Comparison of ENCODE assay signal across 12 cellular contexts in the genomic region with DNA sequence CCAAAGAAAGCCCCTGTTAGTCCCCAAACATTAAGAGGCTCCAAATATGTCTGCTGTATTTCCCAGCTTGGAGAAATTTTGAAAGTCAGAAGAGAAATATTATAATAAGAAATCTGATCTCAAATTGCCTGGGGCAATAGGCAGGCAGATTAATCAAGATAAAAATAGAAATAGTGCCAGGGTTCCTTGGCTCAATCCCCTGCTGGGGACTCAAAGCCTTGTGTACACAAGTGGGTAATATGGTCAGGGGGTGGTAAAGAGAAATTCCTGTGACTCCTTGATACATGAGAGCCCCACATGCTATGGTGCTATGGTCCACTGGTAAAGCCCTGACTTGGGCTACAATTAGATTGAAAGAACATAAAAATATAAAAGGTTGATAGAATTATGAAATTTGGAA.
"Had no signal": no experiment of that assay in that cellular context is flagged by ENCODE, and none has a peak within 500 bp of the region (broad histone marks: within the 10 kb centered on the region; RNA-seq: fewer than 3 reads in every experiment).

No MANE protein-coding gene starts in this region.

- ATAC-seq: body of pancreas; sciatic nerve; stimulated activated memory B cell treated with anti-CD40 and anti-IgM and Interleukin-4, amounts not matched to agents 10 μg/mL and 1 μg/mL and 100 μg/mL, for 72 hours had no signal

- H3K9me3 Mint-ChIP-seq: activated B cell treated with CpG ODN at 0.5 μM for 24 hours; activated T-helper 2 cell treated with anti-CD3 and anti-CD28 coated beads, Interferon-gamma antibody, Interleukin-2, Interleukin-4, amounts not matched to agents 10 μg/mL and 5 μg/mL and 100 μg/mL, durations not matched to agents 14 hours and 24 hours and 36 hours; stimulated activated memory B cell treated with anti-CD40 and anti-IgM and Interleukin-4, amounts not matched to agents 10 μg/mL and 1 μg/mL and 100 μg/mL, for 72 hours had no signal

- H3K4me3 Mint-ChIP-seq: activated B cell treated with CpG ODN at 0.5 μM for 24 hours; activated CD4-positive, alpha-beta T cell treated with anti-CD3 and anti-CD28 coated beads, Interleukin-2, amount 10 ng/mL, durations not matched to agents 24 days and 14 days; stimulated activated memory B cell treated with anti-CD40 and anti-IgM and Interleukin-4, amounts not matched to agents 10 μg/mL and 1 μg/mL and 100 μg/mL, for 72 hours had no signal

- DNase-seq: activated B cell treated with CpG ODN at 0.5 μM for 24 hours; activated CD4-positive, alpha-beta T cell treated with anti-CD3 and anti-CD28 coated beads, Interleukin-2, amount 10 ng/mL, durations not matched to agents 24 days and 14 days; activated naive CD4-positive, alpha-beta T cell treated with anti-CD3 and anti-CD28 coated beads, Interleukin-2, amount 50 U/mL, for 16 hours; amniotic stem cell; body of pancreas; hypothalamus; kidney glomerular epithelial cell; spleen; stimulated activated CD4-positive, alpha-beta T cell treated with anti-CD3 and anti-CD28 coated beads, Interleukin-1b, Interleukin-23, amount 100 ng/mL, for 48 hours had no signal

- H3K27me3 Mint-ChIP-seq: stimulated activated memory B cell treated with anti-CD40 and anti-IgM and Interleukin-4, amounts not matched to agents 10 μg/mL and 1 μg/mL and 100 μg/mL, for 72 hours had no signal

- H3K36me3 Mint-ChIP-seq: stimulated activated memory B cell treated with anti-CD40 and anti-IgM and Interleukin-4, amounts not matched to agents 10 μg/mL and 1 μg/mL and 100 μg/mL, for 72 hours had no signal

- H3K27ac Mint-ChIP-seq: activated B cell treated with CpG ODN at 0.5 μM for 24 hours; activated CD4-positive, alpha-beta T cell treated with anti-CD3 and anti-CD28 coated beads, Interleukin-2, amount 10 ng/mL, durations not matched to agents 24 days and 14 days; activated T-helper 2 cell treated with anti-CD3 and anti-CD28 coated beads, Interferon-gamma antibody, Interleukin-2, Interleukin-4, amounts not matched to agents 10 μg/mL and 5 μg/mL and 100 μg/mL, durations not matched to agents 14 hours and 24 hours and 36 hours; stimulated activated memory B cell treated with anti-CD40 and anti-IgM and Interleukin-4, amounts not matched to agents 10 μg/mL and 1 μg/mL and 100 μg/mL, for 72 hours had no signal
